Comparison of ENCODE assay signal across 22 cellular contexts in genomic region chr9:127550751-127551150, GRCh38.
DNase-seq lines count a peak whose midpoint lies in the region; ATAC-seq and TF ChIP-seq lines count a peak whose summit lies in the region.
"Had no signal": no experiment of that assay in that cellular context is flagged by ENCODE, and none has a peak within 500 bp of the region (broad histone marks: within the 10 kb centered on the region; RNA-seq: fewer than 3 reads in every experiment).

No MANE protein-coding gene starts in this region.

- no peak overlapping the region for H2BK120ac ChIP-seq in H9 (ENCODE audit: low read depth, low read length, poor library complexity, severe bottlenecking)

- H2AK5ac ChIP-seq in H9 (ENCODE audit: insufficient read length, low read length) = no peak overlapping the region

- H4K5ac ChIP-seq in H9 (ENCODE audit: insufficient read length, low read depth, low read length) = no peak overlapping the region

- no peaks in the 10 kb centered on the region for H3K23me2 ChIP-seq in H9 (ENCODE audit: insufficient read length, low read depth, low read length, poor library complexity, severe bottlenecking)

- CTCF ChIA-PET in activated CD4-positive, alpha-beta T cell treated with anti-CD3 and anti-CD28 coated beads for 36 hours (lab: Charles Lee) = interaction anchor here (0.5 to 0.9 kb wide), 2 partner anchors 25 to 44 kb away, joined by 3 read pairs; no protein-coding TSS in a partner anchor

- peaks cover 2% of the 10 kb centered on the region for H3K79me1 ChIP-seq in H9 (ENCODE audit: insufficient read depth, low read depth, low read length, poor library complexity, severe bottlenecking)

- H4K8ac ChIP-seq in H9 (replicated peaks; ENCODE audit: insufficient read length, low read depth, low read length) = no peak overlapping the region

- no peaks in the 10 kb centered on the region for H3K9me3 Mint-ChIP-seq in H9
- H3K9me3 Mint-ChIP-seq in activated CD4-positive, alpha-beta T cell treated with anti-CD3 and anti-CD28 coated beads for 36 hours (ENCODE audit: low read depth) = no peaks in the 10 kb centered on the region
- H3K9me3 Mint-ChIP-seq: activated T-helper 2 cell treated with anti-CD3 and anti-CD28 coated beads, Interferon-gamma antibody, Interleukin-2, Interleukin-4, amounts not matched to agents 10 μg/mL and 5 μg/mL and 100 μg/mL, durations not matched to agents 14 hours and 24 hours and 36 hours; mesothelial cell of epicardium; neural crest cell had no signal

- no peaks in the 10 kb centered on the region for H3F3A ChIP-seq in smooth muscle cell (ENCODE audit: low read depth)

- peak overlapping the region in 2 of 3 experiments; percentile 46 to 90; a peak in 2 of 7 replicates for H3K27ac Mint-ChIP-seq in H9
- no peak overlapping the region for H3K27ac Mint-ChIP-seq in activated CD4-positive, alpha-beta T cell treated with anti-CD3 and anti-CD28 coated beads for 36 hours
- H3K27ac Mint-ChIP-seq: activated CD8-positive, alpha-beta memory T cell treated with anti-CD3 and anti-CD28 coated beads, Interleukin-2, amount 10 ng/mL, durations not matched to agents 7 days and 5 days; activated T-helper 2 cell treated with anti-CD3 and anti-CD28 coated beads, Interferon-gamma antibody, Interleukin-2, Interleukin-4, amounts not matched to agents 10 μg/mL and 5 μg/mL and 100 μg/mL, durations not matched to agents 14 hours and 24 hours and 36 hours; mesothelial cell of epicardium had no signal

- no peak overlapping the region for H2BK12ac ChIP-seq in H9 (ENCODE audit: insufficient read length, low read depth, low read length)

- peak overlapping the region; percentile 50 to 99 (median 74); a peak in 20 of 22 replicates for H3K4me2 ChIP-seq in BLaER1 treated with 17β-estradiol and CSF1 and Interleukin-3, amounts not matched to agents 10 nM and 100 nM
- H3K4me2 ChIP-seq in H9 (ENCODE audit: insufficient read depth, insufficient read length, low read length) = no peak overlapping the region
- no peak overlapping the region for H3K4me2 ChIP-seq in osteoblast (ENCODE audit: insufficient read depth, low read length)
- no peak overlapping the region for H3K4me2 ChIP-seq in smooth muscle cell

- H3K4me1 ChIP-seq in BLaER1 treated with 17β-estradiol and CSF1 and Interleukin-3, amounts not matched to agents 10 nM and 100 nM = peaks cover 47 to 100% (median 83%) of the 10 kb centered on the region in 10 experiments
- H3K4me1 ChIP-seq in H9 (ENCODE audit: insufficient read depth, low read length) (no peaks in the 10 kb centered on the region; the same call in 1 of the 2 replicates), osteoblast (ENCODE audit: insufficient read depth, low read length) (peaks cover 43% of the 10 kb centered on the region), smooth muscle cell (ENCODE audit: low read depth) (peaks cover 20% of the 10 kb centered on the region)

- H3K27ac ChIP-seq in BLaER1 treated with 17β-estradiol and CSF1 and Interleukin-3, amounts not matched to agents 10 nM and 100 nM = peak overlapping the region in 1 of 11 experiments; percentile 36; a peak in 1 of 22 replicates
- no peak overlapping the region for H3K27ac ChIP-seq in H9 (ENCODE audit: insufficient read length, low read depth, low read length)
- peak overlapping the region; percentile 41 for H3K27ac ChIP-seq in osteoblast (ENCODE audit: low read depth, low read length)
- no peak overlapping the region for H3K27ac ChIP-seq in smooth muscle cell (ENCODE audit: low read depth)
- H3K27ac ChIP-seq: brain microvascular endothelial cell, dorsolateral prefrontal cortex, SJSA1 had no signal

- H3K4me3 Mint-ChIP-seq in H9 = no peak overlapping the region
- H3K4me3 Mint-ChIP-seq in activated CD4-positive, alpha-beta T cell treated with anti-CD3 and anti-CD28 coated beads for 36 hours = no peak overlapping the region
- H3K4me3 Mint-ChIP-seq: activated CD8-positive, alpha-beta memory T cell treated with anti-CD3 and anti-CD28 coated beads, Interleukin-2, amount 10 ng/mL, durations not matched to agents 7 days and 5 days; mesothelial cell of epicardium; neural crest cell had no signal

- H3K36me3 ChIP-seq in BLaER1 treated with 17β-estradiol and CSF1 and Interleukin-3, amounts not matched to agents 10 nM and 100 nM = peaks cover 0 to 81% (median 15%) of the 10 kb centered on the region in 11 experiments; a peak in 13 of 22 replicates
- H3K36me3 ChIP-seq in osteoblast (ENCODE audit: insufficient read depth, low read length) (peaks cover 36% of the 10 kb centered on the region), smooth muscle cell (ENCODE audit: low read depth) (no peaks in the 10 kb centered on the region)

- peaks cover 8 to 100% (median 89%) of the 10 kb centered on the region in 11 experiments for H4K20me1 ChIP-seq in BLaER1 treated with 17β-estradiol and CSF1 and Interleukin-3, amounts not matched to agents 10 nM and 100 nM
- no peaks in the 10 kb centered on the region for H4K20me1 ChIP-seq in H9 (ENCODE audit: control insufficient read depth, insufficient read depth, insufficient read length)
- H4K20me1 ChIP-seq in osteoblast (ENCODE audit: insufficient read depth, low read length) = peaks cover 86% of the 10 kb centered on the region
- H4K20me1 ChIP-seq in smooth muscle cell (ENCODE audit: low read depth) = peaks cover 85% of the 10 kb centered on the region

- no peak overlapping the region for H3K56ac ChIP-seq in H9 (ENCODE audit: insufficient read length, low read depth, low read length)

- no peak overlapping the region for H2BK20ac ChIP-seq in H9 (ENCODE audit: low read depth, low read length, poor library complexity, severe bottlenecking)

- DNase-seq in H9 = no peak
- DNase-seq in dermis microvascular lymphatic vessel endothelial cell (ENCODE audit: low read depth in 2 of 2) = peak; percentile 48 to 54
- no peak for DNase-seq in osteoblast (ENCODE audit: insufficient read length, low spot score, missing footprints)
- DNase-seq in T-helper 2 cell = no peak
- no peak for DNase-seq in smooth muscle cell (lab: John Stamatoyannopoulos, UW; ENCODE audit: unreplicated experiment)
- no peak for DNase-seq in NOMO-1 (lab: John Stamatoyannopoulos, UW; ENCODE audit: unreplicated experiment in 2 of 2)
- no peak for DNase-seq in activated CD4-positive, alpha-beta T cell treated with anti-CD3 and anti-CD28 coated beads for 36 hours
- DNase-seq: activated CD8-positive, alpha-beta memory T cell treated with anti-CD3 and anti-CD28 coated beads, Interleukin-2, amount 10 ng/mL, durations not matched to agents 7 days and 5 days; brain microvascular endothelial cell; Caco-2; dorsolateral prefrontal cortex; erythroblast; KG1; NCI-H187; NCI-H524 treated with DMSO at 0.1 percent for 48 hours; stimulated activated CD4-positive, alpha-beta T cell treated with anti-CD3 and anti-CD28 coated beads, Interleukin-15, amount 100 ng/mL, for 24 hours; T-helper 9 cell had no signal

- H3K36me3 Mint-ChIP-seq in H9 (ENCODE audit: insufficient read depth in 1 of 3, low read depth in 3 of 3) = peaks cover 0 to 7% (median 0%) of the 10 kb centered on the region in 3 experiments; a peak in 2 of 7 replicates
- H3K36me3 Mint-ChIP-seq in activated CD4-positive, alpha-beta T cell treated with anti-CD3 and anti-CD28 coated beads for 36 hours (ENCODE audit: low read depth) = no peaks in the 10 kb centered on the region

- H2BK5ac ChIP-seq in H9 (ENCODE audit: insufficient read length, low read length) = no peak overlapping the region

- peak overlapping the region in 3 of 11 experiments; percentile 17 to 61 (median 47); a peak in 3 of 22 replicates for H3K9ac ChIP-seq in BLaER1 treated with 17β-estradiol and CSF1 and Interleukin-3, amounts not matched to agents 10 nM and 100 nM
- H3K9ac ChIP-seq in H9 (ENCODE audit: extremely low read depth, insufficient read length, low read length) = no peak overlapping the region
- no peak overlapping the region for H3K9ac ChIP-seq in smooth muscle cell (ENCODE audit: low read depth)

- no peak overlapping the region for H3K4me3 ChIP-seq in BLaER1 treated with 17β-estradiol and CSF1 and Interleukin-3, amounts not matched to agents 10 nM and 100 nM
- H3K4me3 ChIP-seq in osteoblast (ENCODE audit: insufficient read depth, low read length) (no peak overlapping the region), smooth muscle cell (no peak overlapping the region)
- H3K4me3 ChIP-seq: dorsolateral prefrontal cortex, SJSA1 had no signal

- H3K23ac ChIP-seq in H9 (ENCODE audit: insufficient read length, low read depth, low read length) = no peak overlapping the region

- no peaks in the 10 kb centered on the region for H3K27me3 ChIP-seq in BLaER1 treated with 17β-estradiol and CSF1 and Interleukin-3, amounts not matched to agents 10 nM and 100 nM
- H3K27me3 ChIP-seq in H9 (ENCODE audit: insufficient read depth, low read length) = no peaks in the 10 kb centered on the region
- H3K27me3 ChIP-seq in osteoblast (ENCODE audit: insufficient read depth, low read length) = no peaks in the 10 kb centered on the region
- H3K27me3 ChIP-seq in smooth muscle cell (ENCODE audit: low read depth) = no peaks in the 10 kb centered on the region
- H3K27me3 ChIP-seq: brain microvascular endothelial cell, dorsolateral prefrontal cortex, SJSA1 had no signal

- no peak overlapping the region for H2BK15ac ChIP-seq in H9 (ENCODE audit: low read depth, low read length)

- H2AFZ ChIP-seq in H9 (ENCODE audit: low read length) (no peak overlapping the region), osteoblast (ENCODE audit: low read length) (no peak overlapping the region), smooth muscle cell (ENCODE audit: low read depth) (no peak overlapping the region)

- H3K27me3 Mint-ChIP-seq in H9 (ENCODE audit: low read depth) = no peaks in the 10 kb centered on the region
- no peaks in the 10 kb centered on the region for H3K27me3 Mint-ChIP-seq in activated CD4-positive, alpha-beta T cell treated with anti-CD3 and anti-CD28 coated beads for 36 hours
- H3K27me3 Mint-ChIP-seq: activated CD8-positive, alpha-beta memory T cell treated with anti-CD3 and anti-CD28 coated beads, Interleukin-2, amount 10 ng/mL, durations not matched to agents 7 days and 5 days had no signal

- peaks cover 27 to 28% of the 10 kb centered on the region in 2 experiments for H3K4me1 Mint-ChIP-seq in H9
- H3K4me1 Mint-ChIP-seq in activated CD4-positive, alpha-beta T cell treated with anti-CD3 and anti-CD28 coated beads for 36 hours = peaks cover 3% of the 10 kb centered on the region

- H3K14ac ChIP-seq in H9 (ENCODE audit: insufficient read depth, low read length) = no peak overlapping the region

- no peak for TF ChIP-seq CTCF in H9 (conservative IDR thresholded peaks at IDR 0.05)
- no peak for TF ChIP-seq CTCF in osteoblast (IDR thresholded peaks at IDR 0.05; ENCODE audit: extremely low read depth, low read depth, low read length)
- TF ChIP-seq CTCF in smooth muscle cell (IDR thresholded peaks at IDR 0.05; ENCODE audit: borderline replicate concordance, insufficient read depth, poor library complexity, severe bottlenecking) = no peak

- no peak for ATAC-seq in activated CD4-positive, alpha-beta T cell treated with anti-CD3 and anti-CD28 coated beads for 36 hours
- ATAC-seq: activated CD8-positive, alpha-beta memory T cell treated with anti-CD3 and anti-CD28 coated beads, Interleukin-2, amount 10 ng/mL, durations not matched to agents 7 days and 5 days had no signal

- H3K18ac ChIP-seq in H9 (ENCODE audit: insufficient read length, low read depth, low read length) = no peak overlapping the region

- H3K9me3 ChIP-seq in BLaER1 treated with 17β-estradiol and CSF1 and Interleukin-3, amounts not matched to agents 10 nM and 100 nM (replicated peaks in 1 of 11) = no peaks in the 10 kb centered on the region
- H3K9me3 ChIP-seq in H9 (ENCODE audit: control insufficient read depth, low read depth, low read length) (no peaks in the 10 kb centered on the region), osteoblast (ENCODE audit: low read depth, low read length) (no peaks in the 10 kb centered on the region), smooth muscle cell (replicated peaks; ENCODE audit: low read depth) (no peaks in the 10 kb centered on the region)
- H3K9me3 ChIP-seq: Caco-2, SJSA1 had no signal

- no peak overlapping the region for H4K91ac ChIP-seq in H9 (ENCODE audit: insufficient read length, low read depth, low read length)

- H3K79me2 ChIP-seq in H9 (ENCODE audit: insufficient read depth, low read length) (peaks cover 5% of the 10 kb centered on the region; the same call in 1 of the 2 replicates), osteoblast (ENCODE audit: insufficient read depth, low read length) (peaks cover 98% of the 10 kb centered on the region), smooth muscle cell (ENCODE audit: low read depth) (peaks cover 98% of the 10 kb centered on the region)

- H3T11ph ChIP-seq in H9 (ENCODE audit: low read length) = no peak overlapping the region

- WGBS in H9 (ENCODE audit: extremely low coverage, insufficient read length, low lambda C conversion rate) = no CpG with 5 or more reads among the region's 14 CpGs
- WGBS in smooth muscle cell (ENCODE audit: low lambda C conversion rate) = 88% methylated on average over 14 of the region's 14 CpGs

- no peak overlapping the region for H3K4ac ChIP-seq in H9 (ENCODE audit: low read depth, low read length)

- POLR2A ChIA-PET in activated CD4-positive, alpha-beta T cell treated with anti-CD3 and anti-CD28 coated beads for 36 hours (lab: Charles Lee) = no interaction called here

- intact Hi-C loops in activated CD4-positive, alpha-beta T cell treated with anti-CD3 and anti-CD28 coated beads for 36 hours (cut with DNase I, micrococcal nuclease) = no loop called here

Comparison
In these comparisons a context has a peak if more than half of its experiments do, and no peak if none do; other contexts are left out.
1. H3K4me2 ChIP-seq: peak in BLaER1 treated with 17β-estradiol and CSF1 and Interleukin-3, amounts not matched to agents 10 nM and 100 nM (11 of 11); none in H9 (single experiment), osteoblast (single experiment) and smooth muscle cell (single experiment).
2. DNase-seq: peak in dermis microvascular lymphatic vessel endothelial cell (2 of 2); none in H9 (single experiment), osteoblast (single experiment), T-helper 2 cell (0 of 5), smooth muscle cell (single experiment), NOMO-1 (0 of 2) and activated CD4-positive, alpha-beta T cell treated with anti-CD3 and anti-CD28 coated beads for 36 hours (single experiment).